Comparison of ENCODE assay signal across 8 cellular contexts in the genomic region with DNA sequence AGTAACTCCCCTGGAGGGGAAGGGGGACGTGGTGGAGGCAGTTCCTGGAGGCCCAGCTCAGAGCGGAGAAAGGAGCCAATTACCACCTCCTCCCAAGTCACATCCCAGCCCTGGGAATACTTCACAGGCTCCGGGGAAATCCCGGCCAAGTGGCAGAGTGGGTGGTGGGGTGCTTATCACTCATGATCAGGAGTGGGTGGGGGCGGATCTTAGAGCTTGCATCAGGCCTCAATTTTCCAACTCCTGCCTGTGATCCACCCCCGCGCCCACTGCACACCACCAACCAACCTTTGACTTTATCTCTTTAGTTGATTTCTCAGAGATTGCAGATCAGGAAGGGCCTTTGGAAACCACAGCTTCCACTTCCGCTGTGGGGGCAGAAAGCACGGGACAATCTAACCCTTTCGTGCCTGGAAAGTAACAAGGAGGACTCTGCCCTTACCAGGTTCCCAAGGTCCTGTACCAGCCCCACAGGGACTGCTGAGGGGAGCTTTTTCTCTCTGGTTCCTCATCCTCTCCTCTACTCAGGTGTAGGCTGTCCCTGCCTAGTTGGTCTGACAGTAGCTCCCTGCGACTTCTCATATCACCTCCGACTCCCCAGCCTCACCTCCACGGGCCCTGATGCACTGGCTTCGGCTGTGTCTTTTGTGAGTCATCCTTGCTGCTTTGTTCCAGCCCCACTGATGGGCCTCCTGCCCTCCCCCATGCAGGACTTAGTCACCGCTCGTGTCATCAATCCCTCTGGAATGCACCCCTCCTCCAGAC. TPM values are rescaled to one million over a fixed set of nuclear protein-coding genes. Genes with fewer than 3 reads are reported as not detected.
DNase-seq lines count a peak whose midpoint lies in the region; ATAC-seq and TF ChIP-seq lines count a peak whose summit lies in the region.

No MANE protein-coding gene starts in this region.

- H3K9me3 ChIP-seq in esophagus squamous epithelium (no peaks in the 10 kb centered on the region), stomach smooth muscle (ENCODE audit: control insufficient read depth in 2 of 2, low read length in 2 of 2) (no peaks in the 10 kb centered on the region), MM.1S (replicated peaks; ENCODE audit: insufficient read depth, low read length) (no peaks in the 10 kb centered on the region)

- H2AFZ ChIP-seq in MM.1S (ENCODE audit: low read length), result no peak overlapping the region

- H3K4me2 ChIP-seq in MM.1S (ENCODE audit: low read depth, low read length), result no peak overlapping the region

- H3K27me3 ChIP-seq in esophagus squamous epithelium, result no peaks in the 10 kb centered on the region
- H3K27me3 ChIP-seq in stomach smooth muscle (ENCODE audit: control insufficient read depth in 1 of 2, insufficient read depth in 2 of 2, low read length in 2 of 2), result no peaks in the 10 kb centered on the region
- H3K27me3 ChIP-seq in MM.1S (replicated peaks; ENCODE audit: insufficient read depth, low read length), result peaks cover under 1% of the 10 kb centered on the region

- intact Hi-C loops in esophagus squamous epithelium (cut with DNase I), result no loop called here

- TF ChIP-seq POLR2A in esophagus squamous epithelium (IDR thresholded peaks at IDR 0.05), result no peak

- H4K20me1 ChIP-seq in MM.1S (ENCODE audit: insufficient read depth, low read length), result no peaks in the 10 kb centered on the region

- WGBS in esophagus squamous epithelium, 2 donors, result 12 to 23% methylated on average over 14 to 15 of the region's 16 CpGs

- H3K79me2 ChIP-seq in MM.1S (ENCODE audit: low read length), result no peaks in the 10 kb centered on the region

- H3K27ac ChIP-seq in esophagus squamous epithelium, result peak overlapping the region in 3 of 4 donors; percentile 14 to 49 (median 28)
- H3K27ac ChIP-seq in stomach smooth muscle (ENCODE audit: low read length), result peak overlapping the region; percentile 84
- H3K27ac ChIP-seq in MM.1S (ENCODE audit: low read length), result no peak overlapping the region

- H3K4me1 ChIP-seq in esophagus squamous epithelium, result peaks cover 0 to 27% (median 21%) of the 10 kb centered on the region in 3 donors
- H3K4me1 ChIP-seq in stomach smooth muscle (ENCODE audit: control insufficient read depth, insufficient read depth, low read length), result peaks cover 21% of the 10 kb centered on the region
- no peaks in the 10 kb centered on the region for H3K4me1 ChIP-seq in MM.1S (ENCODE audit: low read length)

- DNase-seq in COLO668 (lab: John Stamatoyannopoulos, UW; ENCODE audit: unreplicated experiment) (peak; percentile 27), NOMO-1 (lab: John Stamatoyannopoulos, UW; ENCODE audit: unreplicated experiment in 2 of 2) (peak; percentile 63 to 78), activated T-cell treated with anti-CD3 and anti-CD28 coated beads for 48 hours (ENCODE audit: low read depth) (peak; percentile 74), esophagus squamous epithelium (lab: John Stamatoyannopoulos, UW) (no peak), non-pigmented ciliary epithelial cell (ENCODE audit: low read depth) (peak; percentile 97), MM.1S (no peak)

- no peak for ATAC-seq in HG02798 (IDR thresholded peaks at IDR 0.05; ENCODE audit: poor library complexity, unreplicated experiment)

- H3K9ac ChIP-seq in stomach smooth muscle (ENCODE audit: low read length in 2 of 2) (peak overlapping the region; percentile 51 to 58), MM.1S (ENCODE audit: low read length) (no peak overlapping the region)

- TF ChIP-seq CTCF in esophagus squamous epithelium (IDR thresholded peaks at IDR 0.05) (no peak), MM.1S (IDR thresholded peaks at IDR 0.05; ENCODE audit: low read length) (no peak)

- H3K4me3 ChIP-seq in esophagus squamous epithelium, result no peak overlapping the region
- H3K4me3 ChIP-seq in stomach smooth muscle (ENCODE audit: low read length in 2 of 2), result peak overlapping the region; percentile 15 to 18
- no peak overlapping the region for H3K4me3 ChIP-seq in MM.1S (ENCODE audit: low read length)

- no peaks in the 10 kb centered on the region for H3K36me3 ChIP-seq in esophagus squamous epithelium
- no peaks in the 10 kb centered on the region for H3K36me3 ChIP-seq in stomach smooth muscle (ENCODE audit: control insufficient read depth in 2 of 2, insufficient read depth in 2 of 2, low read length in 2 of 2)
- no peaks in the 10 kb centered on the region for H3K36me3 ChIP-seq in MM.1S (replicated peaks; ENCODE audit: insufficient read depth, low read length)

- H3K9me2 ChIP-seq in MM.1S (replicated peaks; ENCODE audit: insufficient read depth, low read length), result no peaks in the 10 kb centered on the region

- no peaks in the 10 kb centered on the region for H3F3A ChIP-seq in MM.1S (ENCODE audit: insufficient read depth, low read length)

RNA-seq across cellular contexts. Expression of a gene that starts 24.9 kb away (rescaled TPM):
- 10 to 100 TPM; 41.4 to 87.9 (median 66.0) TPM for total RNA-seq in esophagus squamous epithelium

RNA-seq across cellular contexts. Expression of a gene that starts 26.8 kb away (rescaled TPM):
- total RNA-seq in esophagus squamous epithelium, result 10 to 100 TPM; 46.7 to 88.8 (median 64.4) TPM

RNA-seq across cellular contexts. Expression of a gene that starts 49.1 kb away (rescaled TPM):
- total RNA-seq in esophagus squamous epithelium, result 100 to 1,000 TPM; 151 to 351 (median 255) TPM

RNA-seq across cellular contexts. Expression of a gene that starts 52.2 kb away (rescaled TPM):
- total RNA-seq in esophagus squamous epithelium, result 1 to 10 TPM; 2.4 to 7.4 (median 7.0) TPM

Comparison
In these comparisons a context has a peak if more than half of its experiments do, and no peak if none do; other contexts are left out.
1. DNase-seq: peak in COLO668 (single experiment), NOMO-1 (2 of 2), activated T-cell treated with anti-CD3 and anti-CD28 coated beads for 48 hours (single experiment) and non-pigmented ciliary epithelial cell (single experiment); none in esophagus squamous epithelium (single experiment) and MM.1S (single experiment).
2. H3K4me3 ChIP-seq: peak in stomach smooth muscle (2 of 2); none in esophagus squamous epithelium (0 of 4) and MM.1S (single experiment).